8 cellular contexts compared by ENCODE assay signal in genomic region chr10:34637419-34637911, GRCh38.
DNase-seq lines count a peak whose midpoint lies in the region; ATAC-seq and TF ChIP-seq lines count a peak whose summit lies in the region.

No MANE protein-coding gene starts in this region.

- intact Hi-C loops in body of pancreas (cut with DNase I) = loop anchor here (10.0 kb wide), 1 partner anchor 1453 kb away; no protein-coding TSS in a partner anchor

- ATAC-seq in body of pancreas = peak; percentile 64

- no peaks in the 10 kb centered on the region for H3K9me3 Mint-ChIP-seq in T-helper 2 cell treated with Interferon-gamma antibody and Interleukin-4, amounts not matched to agents 5 μg/mL and 100 μg/mL, for 36 hours

- H3K4me3 ChIP-seq in MG63 (no peak overlapping the region), body of pancreas (no peak overlapping the region)

- H3K36me3 ChIP-seq in MG63 (no peaks in the 10 kb centered on the region), body of pancreas (replicated peaks in 1 of 2; ENCODE audit: insufficient read depth in 1 of 2, low read depth in 2 of 2) (no peaks in the 10 kb centered on the region)

- WGBS in body of pancreas, 2 donors = 24 to 34% methylated on average over 9 of the region's 9 CpGs

- DNase-seq in NCI-H2171 treated with DMSO at 0.1 percent for 48 hours (lab: John Stamatoyannopoulos, UW) = peak; percentile 60
- DNase-seq in NCI-H2171 (lab: John Stamatoyannopoulos, UW) = no peak
- peak; percentile 17 for DNase-seq in HCEC 1CT
- DNase-seq in MG63 = peak; percentile 27
- DNase-seq in T-helper 2 cell treated with Interferon-gamma antibody and Interleukin-4, amounts not matched to agents 5 μg/mL and 100 μg/mL, for 36 hours (ENCODE audit: low spot score) = peak; percentile 41
- peak; percentile 56 to 80 (median 63) for DNase-seq in body of pancreas
- DNase-seq in islet precursor cell = peak; percentile 79
- DNase-seq in stimulated activated CD4-positive, alpha-beta T cell treated with anti-CD3 and anti-CD28 coated beads, Interleukin-2, amount 100 ng/mL, for 4 hours (ENCODE audit: low read depth) = peak; percentile 15

- H3K4me3 Mint-ChIP-seq in T-helper 2 cell treated with Interferon-gamma antibody and Interleukin-4, amounts not matched to agents 5 μg/mL and 100 μg/mL, for 36 hours = no peak overlapping the region

- no peak overlapping the region for H3K27ac ChIP-seq in body of pancreas

- TF ChIP-seq POLR2A in body of pancreas (IDR thresholded peaks at IDR 0.05) = no peak

- H3K27ac Mint-ChIP-seq in T-helper 2 cell treated with Interferon-gamma antibody and Interleukin-4, amounts not matched to agents 5 μg/mL and 100 μg/mL, for 36 hours = no peak overlapping the region

- H3K27me3 ChIP-seq in MG63 = no peaks in the 10 kb centered on the region
- no peaks in the 10 kb centered on the region for H3K27me3 ChIP-seq in body of pancreas

- TF ChIP-seq CTCF in body of pancreas (IDR thresholded peaks at IDR 0.05) = peak; percentile 66 to 96 (median 86)

- peaks cover 2% of the 10 kb centered on the region for H3K4me1 Mint-ChIP-seq in T-helper 2 cell treated with Interferon-gamma antibody and Interleukin-4, amounts not matched to agents 5 μg/mL and 100 μg/mL, for 36 hours (ENCODE audit: low read depth)

- H3K27me3 Mint-ChIP-seq in T-helper 2 cell treated with Interferon-gamma antibody and Interleukin-4, amounts not matched to agents 5 μg/mL and 100 μg/mL, for 36 hours (ENCODE audit: low read depth) = no peaks in the 10 kb centered on the region

- H3K9me3 ChIP-seq in MG63 = no peaks in the 10 kb centered on the region
- H3K9me3 ChIP-seq in body of pancreas = no peaks in the 10 kb centered on the region

- peaks cover 21% of the 10 kb centered on the region for H3K4me1 ChIP-seq in body of pancreas

- H3K36me3 Mint-ChIP-seq in T-helper 2 cell treated with Interferon-gamma antibody and Interleukin-4, amounts not matched to agents 5 μg/mL and 100 μg/mL, for 36 hours (ENCODE audit: low read depth) = no peaks in the 10 kb centered on the region
